22 cellular contexts compared by ENCODE assay signal in genomic region chr4:82275431-82276423, GRCh38.
DNase-seq lines count a peak whose midpoint lies in the region; ATAC-seq and TF ChIP-seq lines count a peak whose summit lies in the region.
"Had no signal": no experiment of that assay in that cellular context is flagged by ENCODE, and none has a peak within 500 bp of the region (broad histone marks: within the 10 kb centered on the region; RNA-seq: fewer than 3 reads in every experiment).

No MANE protein-coding gene starts in this region.

- H3K4ac ChIP-seq in mesendoderm (ENCODE audit: low read depth, low read length) = no peak overlapping the region

- WGBS in mesendoderm (ENCODE audit: extremely low coverage, insufficient coverage, low lambda C conversion rate) = no CpG with 5 or more reads among the region's 10 CpGs
- WGBS in aorta, 2 donors = 81 to 89% methylated on average over 10 of the region's 10 CpGs

- H3K27me3 ChIP-seq in RWPE2 (ENCODE audit: insufficient read depth, poor library complexity, severe bottlenecking) (no peaks in the 10 kb centered on the region), mesendoderm (ENCODE audit: insufficient read depth, low read length, poor library complexity) (no peaks in the 10 kb centered on the region), aorta (ENCODE audit: control insufficient read depth in 1 of 2, insufficient read depth in 2 of 2, low read length in 1 of 2) (no peaks in the 10 kb centered on the region)
- H3K27me3 ChIP-seq: adrenal gland, MG63 had no signal

- peak; percentile 15 for TF ChIP-seq CTCF in GM13977 (IDR thresholded peaks at IDR 0.05; ENCODE audit: extremely low read depth, insufficient read depth, missing control alignments)
- peak; percentile 6 for TF ChIP-seq CTCF in RWPE2 (IDR thresholded peaks at IDR 0.05; ENCODE audit: poor library complexity, severe bottlenecking)

- H3K23ac ChIP-seq in mesendoderm (ENCODE audit: low read length) = no peak overlapping the region

- no peak overlapping the region for H4K5ac ChIP-seq in mesendoderm (ENCODE audit: low read length)

- no peak overlapping the region for H4K8ac ChIP-seq in mesendoderm (ENCODE audit: low read depth, low read length)

- no peak overlapping the region for H2AK5ac ChIP-seq in mesendoderm (ENCODE audit: low read length)

- H3K4me3 ChIP-seq in RWPE2 (ENCODE audit: severe bottlenecking) (no peak overlapping the region), mesendoderm (ENCODE audit: low read length) (no peak overlapping the region), aorta (ENCODE audit: low read length in 2 of 2) (no peak overlapping the region)
- H3K4me3 ChIP-seq: adrenal gland, lower lobe of right lung, MG63 had no signal

- no peaks in the 10 kb centered on the region for H3K79me2 ChIP-seq in mesendoderm (ENCODE audit: control insufficient read depth, insufficient read depth, low read length)

- H3K9ac ChIP-seq in mesendoderm (ENCODE audit: low read length) = no peak overlapping the region

- no peak overlapping the region for H3K18ac ChIP-seq in mesendoderm (ENCODE audit: low read length)

- H3K4me2 ChIP-seq in mesendoderm (ENCODE audit: low read length) = no peak overlapping the region

- H2BK120ac ChIP-seq in mesendoderm (ENCODE audit: low read depth, low read length) = no peak overlapping the region

- in situ Hi-C loops in GM13977 (cut with MboI; ENCODE audit: low pct_unique_long_range_greater_than_20kb, low sequenced_read_pairs, unreplicated experiment) = no loop called here

- H3K36me3 ChIP-seq in RWPE2 (ENCODE audit: low read depth) (no peaks in the 10 kb centered on the region), mesendoderm (ENCODE audit: control insufficient read depth, insufficient read depth, low read length) (no peaks in the 10 kb centered on the region), aorta (ENCODE audit: control insufficient read depth in 1 of 2, insufficient read depth in 2 of 2, low read length in 1 of 2) (no peaks in the 10 kb centered on the region)
- H3K36me3 ChIP-seq: adrenal gland, lower lobe of right lung, MG63 had no signal

- DNase-seq in NCI-H82 (lab: John Stamatoyannopoulos, UW) (peak; percentile 3), NCI-H82 treated with DMSO at 0.1 percent for 48 hours (lab: John Stamatoyannopoulos, UW; ENCODE audit: unreplicated experiment) (no peak), GM13977 (ENCODE audit: low spot score) (no peak), RWPE2 (ENCODE audit: low spot score) (no peak), mesendoderm (peak; percentile 66), aorta (no peak), KG1 (lab: John Stamatoyannopoulos, UW) (no peak), posterior cingulate gyrus (no peak)
- DNase-seq: 8988T; activated CD4-positive, alpha-beta memory T cell treated with anti-CD3 and anti-CD28 coated beads, Interleukin-2, amount 10 ng/mL, durations not matched to agents 7 days and 5 days; adrenal gland; DMS79; foreskin fibroblast; GOT3; lower lobe of right lung; MG63; NCI-H2029 treated with DMSO at 0.1 percent for 48 hours; NCI-H510A treated with DMSO at 0.1 percent for 48 hours; nephron progenitor cell; stimulated activated naive CD4-positive, alpha-beta T cell treated with Interleukin-2 at 50 U/mL for 16 hours had no signal

- no peak overlapping the region for H2BK5ac ChIP-seq in mesendoderm (ENCODE audit: low read length)

- no peak overlapping the region for H3K56ac ChIP-seq in mesendoderm (ENCODE audit: low read length)

- no peak overlapping the region for H3K27ac ChIP-seq in RWPE2 (ENCODE audit: poor library complexity, severe bottlenecking)
- H3K27ac ChIP-seq in mesendoderm (ENCODE audit: low read depth, low read length) = no peak overlapping the region
- no peak overlapping the region for H3K27ac ChIP-seq in aorta (ENCODE audit: low read depth in 1 of 2, low read length in 2 of 2)
- H3K27ac ChIP-seq: adrenal gland, lower lobe of right lung had no signal

- intact Hi-C loops in aorta (cut with DNase I) (no loop called here), posterior cingulate gyrus (cut with DNase I) (no loop called here)

- no peaks in the 10 kb centered on the region for H3K9me3 ChIP-seq in RWPE2 (ENCODE audit: severe bottlenecking)
- H3K9me3 ChIP-seq in aorta (ENCODE audit: control insufficient read depth, low read length) = no peaks in the 10 kb centered on the region
- H3K9me3 ChIP-seq: adrenal gland, lower lobe of right lung, MG63 had no signal

- H3K4me1 ChIP-seq in RWPE2 (ENCODE audit: insufficient read depth, poor library complexity, severe bottlenecking) (no peaks in the 10 kb centered on the region), mesendoderm (ENCODE audit: control insufficient read depth, low read depth, low read length) (no peaks in the 10 kb centered on the region), aorta (ENCODE audit: control insufficient read depth in 1 of 2, insufficient read depth in 2 of 2, low read length in 2 of 2) (no peaks in the 10 kb centered on the region)
- H3K4me1 ChIP-seq: adrenal gland, lower lobe of right lung had no signal

- ATAC-seq in RWPE2 (ENCODE audit: low read depth) (no peak), aorta (ENCODE audit: low FRiP score) (no peak)
- ATAC-seq: Panc1, SK-N-SH treated with all-trans-retinoic acid at 6 μM for 48 hours had no signal

- H2BK15ac ChIP-seq in mesendoderm (replicated peaks; ENCODE audit: low read depth) = no peak overlapping the region

- no peaks in the 10 kb centered on the region for H3K79me1 ChIP-seq in mesendoderm (ENCODE audit: low read length)

Comparison
In these comparisons a context has a peak if more than half of its experiments do, and no peak if none do; other contexts are left out.
1. DNase-seq: peak in NCI-H82 (single experiment) and mesendoderm (single experiment); none in NCI-H82 treated with DMSO at 0.1 percent for 48 hours (single experiment), GM13977 (single experiment), RWPE2 (single experiment), aorta (0 of 2), KG1 (single experiment) and posterior cingulate gyrus (0 of 10).